In the genomic region with DNA sequence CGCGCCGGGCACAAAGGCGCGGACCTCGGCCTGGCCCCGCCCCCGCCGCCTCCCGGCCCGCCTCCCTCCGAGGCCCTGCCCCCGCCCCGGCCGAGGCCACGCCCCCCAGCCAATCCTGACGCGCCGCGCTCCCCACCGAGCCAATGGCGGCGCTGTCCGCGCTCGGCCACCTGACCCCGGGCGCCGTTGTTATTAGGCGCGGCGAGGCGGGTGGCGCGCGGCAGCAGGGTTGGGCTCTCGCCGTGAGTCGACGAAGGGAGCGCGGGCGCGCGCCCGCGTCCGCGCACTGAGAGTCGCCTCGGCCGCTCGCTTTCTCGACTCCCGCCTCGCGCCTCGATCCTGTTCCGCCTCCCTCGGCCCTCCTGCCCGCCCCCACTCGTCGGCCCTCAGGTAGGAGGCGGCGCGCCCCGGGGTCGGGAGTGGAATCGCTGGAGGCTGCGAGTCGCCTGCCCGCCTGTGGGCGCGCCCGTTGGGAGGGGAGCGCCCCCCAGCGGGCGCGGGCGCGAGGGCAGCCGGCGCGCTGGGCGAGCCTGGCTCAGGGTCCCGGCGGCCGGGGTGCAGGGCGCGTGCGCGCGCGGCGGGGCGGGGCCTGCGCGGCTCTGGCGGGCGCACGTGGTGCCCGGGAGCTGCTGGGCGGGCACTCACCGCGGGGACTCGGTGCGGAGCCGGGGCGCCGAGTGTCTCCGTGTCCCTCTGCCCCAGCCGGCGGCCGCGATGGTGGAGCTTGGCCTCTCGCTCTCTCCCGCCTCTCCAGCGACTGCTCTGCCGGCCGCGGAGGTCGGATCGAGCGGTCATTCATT, we compare ENCODE assay signal across 8 cellular contexts. TPM values are rescaled to one million over a fixed set of nuclear protein-coding genes. Genes with fewer than 3 reads are reported as not detected.
DNase-seq lines count a peak whose midpoint lies in the region; ATAC-seq and TF ChIP-seq lines count a peak whose summit lies in the region.

No MANE protein-coding gene starts in this region.

- TF ChIP-seq CTCF in ascending aorta (IDR thresholded peaks at IDR 0.05), result no peak

- intact Hi-C loops in ascending aorta (cut with DNase I), result no loop called here

- no peak overlapping the region for H3K27ac ChIP-seq in ascending aorta

- H3K9me3 ChIP-seq in ascending aorta, result no peaks in the 10 kb centered on the region

- DNase-seq in AG08395 (ENCODE audit: low spot score) (peak; percentile 84), NCI-H524 treated with DMSO at 0.1 percent for 48 hours (lab: John Stamatoyannopoulos, UW) (peak; percentile 39), ascending aorta (ENCODE audit: low spot score in 2 of 2) (peak in 1 of 2 donors; percentile 68), hippocampal formation (lab: John Stamatoyannopoulos, UW) (peak; percentile 80 to 88), renal cortical epithelial cell (ENCODE audit: low read depth) (peak; percentile 4), HPDE6-E6E7 (ENCODE audit: extremely low spot score) (no peak)

- ATAC-seq in GM18907 (IDR thresholded peaks at IDR 0.05; ENCODE audit: unreplicated experiment) (peak; percentile 85), HG03108 (IDR thresholded peaks at IDR 0.05; ENCODE audit: unreplicated experiment) (peak; percentile 88)

- no peaks in the 10 kb centered on the region for H3K36me3 ChIP-seq in ascending aorta

- peaks cover 16% of the 10 kb centered on the region for H3K27me3 ChIP-seq in ascending aorta

- peak overlapping the region; percentile 40 to 55 for H3K4me3 ChIP-seq in ascending aorta

- H3K4me1 ChIP-seq in ascending aorta, result peaks cover 0 to 8% of the 10 kb centered on the region in 2 donors

RNA-seq across cellular contexts. Expression of a gene that starts 0.4 kb away (rescaled TPM):
- not detected for total RNA-seq in ascending aorta
- total RNA-seq in renal cortical epithelial cell, result not detected in 2 replicates
